22 cellular contexts compared by ENCODE assay signal in genomic region chr7:104901239-104901638, GRCh38.
A peak's percentile ranks its signal among the peaks of the same experiment; 100 is the strongest.
DNase-seq lines count a peak whose midpoint lies in the region; ATAC-seq and TF ChIP-seq lines count a peak whose summit lies in the region.
"Had no signal": no experiment of that assay in that cellular context is flagged by ENCODE, and none has a peak within 500 bp of the region (broad histone marks: within the 10 kb centered on the region; RNA-seq: fewer than 3 reads in every experiment).

No MANE protein-coding gene starts in this region.

- DNase-seq in Ammon's horn (ENCODE audit: low spot score): peak; percentile 13
- no peak for DNase-seq in body of pancreas
- peak; percentile 9 for DNase-seq in fibroblast of gingiva (ENCODE audit: low read depth)
- DNase-seq in substantia nigra (lab: John Stamatoyannopoulos, UW): peak in 1 of 49 donors; percentile 1
- DNase-seq in midbrain (lab: John Stamatoyannopoulos, UW): no peak
- DNase-seq in SW480 (ENCODE audit: low spot score): no peak
- DNase-seq: Caco-2; CD4-positive, alpha-beta memory T cell; DND-41; IMR-90; MV-4-11; NCI-H1694; NCI-H2081; NCI-H2171; NCI-H446; NCI-H526; Peyer's patch had no signal

- WGBS in body of pancreas, 2 donors: 79 to 91% methylated on average over 4 of the region's 4 CpGs

- no peaks in the 10 kb centered on the region for H3K9me3 ChIP-seq in body of pancreas
- H3K9me3 ChIP-seq: A549, BLaER1, Caco-2, HAP-1, Peyer's patch had no signal

- no peak for TF ChIP-seq CTCF in body of pancreas (IDR thresholded peaks at IDR 0.05)

- no peaks in the 10 kb centered on the region for H3K4me1 ChIP-seq in body of pancreas
- H3K4me1 ChIP-seq: A549, BLaER1, Caco-2 had no signal

- H3K36me3 ChIP-seq in body of pancreas (replicated peaks in 1 of 2; ENCODE audit: insufficient read depth in 1 of 2, low read depth in 2 of 2): no peaks in the 10 kb centered on the region
- H3K36me3 ChIP-seq: BLaER1, HAP-1, Peyer's patch had no signal

- H3K27ac ChIP-seq in body of pancreas (peak overlapping the region in 3 of 4 donors; percentile 10 to 61 (median 38)), substantia nigra (ENCODE audit: low read depth, low read length, poor library complexity, severe bottlenecking) (peak overlapping the region; percentile 87)
- H3K27ac ChIP-seq: A549, BLaER1, Peyer's patch had no signal

- no peaks in the 10 kb centered on the region for H3K27me3 ChIP-seq in body of pancreas
- H3K27me3 ChIP-seq: BLaER1, Peyer's patch had no signal

- TF ChIP-seq POLR2A in body of pancreas (IDR thresholded peaks at IDR 0.05): no peak

- ATAC-seq in body of pancreas: no peak
- no peak for ATAC-seq in GM19397 (IDR thresholded peaks at IDR 0.05; ENCODE audit: unreplicated experiment)
- ATAC-seq: GM23338 had no signal

- intact Hi-C loops in body of pancreas (cut with DNase I): no loop called here

- no peak overlapping the region for H3K4me3 ChIP-seq in body of pancreas
- H3K4me3 ChIP-seq: A549, BLaER1, GM23338, HAP-1, Peyer's patch had no signal

Comparison
In these comparisons a context has a peak if more than half of its experiments do, and no peak if none do; other contexts are left out.
1. DNase-seq: peak in Ammon's horn (single experiment) and fibroblast of gingiva (single experiment); none in body of pancreas (0 of 4), midbrain (single experiment) and SW480 (single experiment).